ENCODE assay signal across 8 cellular contexts in genomic region chr1:7704214-7705047, GRCh38.
A peak's percentile ranks its signal among the peaks of the same experiment; 100 is the strongest.
DNase-seq lines count a peak whose midpoint lies in the region; ATAC-seq, FAIRE-seq and TF ChIP-seq lines count a peak whose summit lies in the region.

No MANE protein-coding gene starts in this region.

- TF ChIP-seq EP300 in HepG2 (IDR thresholded peaks at IDR 0.05; ENCODE audit: low read depth in 2 of 2, low read length in 2 of 2) (no peak), HepG2 (CRISPR knock-in tag; IDR thresholded peaks at IDR 0.05; ENCODE audit: borderline replicate concordance) (no peak)

- no peaks in the 10 kb centered on the region for H3K36me3 Mint-ChIP-seq in activated CD4-positive, alpha-beta T cell treated with anti-CD3 and anti-CD28 coated beads, Interleukin-2, amount 10 ng/mL, durations not matched to agents 7 days and 5 days (ENCODE audit: low read depth)

- peaks cover 15% of the 10 kb centered on the region for H3K4me1 ChIP-seq in HepG2 (ENCODE audit: insufficient read depth, low read length)

- peak overlapping the region; percentile 66; the same call in 1 of the 2 replicates for H3K9ac ChIP-seq in HepG2 (ENCODE audit: insufficient read depth, low read depth, low read length)

- 0 out of 5 replicates have a peak, but pooled peaks cover 0 to 3% of the 10 kb centered on the region in 2 experiments for H3K27me3 ChIP-seq in HepG2 (ENCODE audit: control insufficient read depth in 1 of 2, insufficient read depth in 2 of 2, low read length in 2 of 2)

- no TSS peak for BruUV-seq in HepG2 (replicated peaks; lab: Mats Ljungman, UMichigan)

- in situ Hi-C loops in HepG2 (cut with HindIII; ENCODE audit: extremely low pct_ligation_motif_present, low pct_unique_long_range_greater_than_20kb) = no loop called here

- no peaks in the 10 kb centered on the region for H4K20me1 ChIP-seq in HepG2 (ENCODE audit: insufficient read depth, low read length)

- peak overlapping the region; percentile 80 for H3K4me3 ChIP-seq in coronary artery
- H3K4me3 ChIP-seq in HepG2 (replicated peaks in 1 of 3; ENCODE audit: insufficient read depth in 1 of 3, low read depth in 2 of 3, low read length in 3 of 3) = peak overlapping the region; percentile 50 to 76 (median 71); a peak in 4 of 6 replicates

- no peaks in the 10 kb centered on the region for H3K79me2 ChIP-seq in HepG2 (ENCODE audit: insufficient read depth, low read length)

- TF ChIP-seq CTCF in coronary artery (IDR thresholded peaks at IDR 0.05) (no peak), HepG2 (CRISPR knock-in tag; IDR thresholded peaks at IDR 0.05) (no peak)

- TF ChIP-seq POLR2A in HepG2 (IDR thresholded peaks at IDR 0.05; ENCODE audit: insufficient read depth in 1 of 2, low read depth in 2 of 2, low read length in 2 of 2) = peak in 1 of 2 experiments; percentile 61; a peak in 3 of 4 replicates

- H3K4me2 ChIP-seq in HepG2 (ENCODE audit: low read depth, low read length) = peak overlapping the region; percentile 72

- POLR2A ChIA-PET in activated CD4-positive, alpha-beta T cell treated with anti-CD3 and anti-CD28 coated beads, Interleukin-2, amount 10 ng/mL, durations not matched to agents 7 days and 5 days (lab: Charles Lee) = interaction anchor here (1.0 kb wide), 1 partner anchor 794 kb away, joined by 3 read pairs; no protein-coding TSS in a partner anchor
- POLR2A ChIA-PET in HepG2 (lab: Yijun Ruan, JAX) = interaction anchor here (0.7 to 6.6 kb wide), 9 partner anchors 9 to 67 kb away, joined by 3 to 94 read pairs (median 6); partner anchors contain the start of gene VAMP3

- DNase-seq in NCI-H2171 (lab: John Stamatoyannopoulos, UW) = peak; percentile 95
- peak; percentile 88 for DNase-seq in activated CD4-positive, alpha-beta T cell treated with anti-CD3 and anti-CD28 coated beads, Interleukin-2, amount 10 ng/mL, durations not matched to agents 7 days and 5 days
- DNase-seq in coronary artery (ENCODE audit: low spot score) = peak; percentile 93
- DNase-seq in HepG2 (ENCODE audit: low spot score) = peak; percentile 77
- DNase-seq in stimulated activated CD4-positive, alpha-beta T cell treated with anti-CD3 and anti-CD28 coated beads, Interleukin-2, amount 100 ng/mL, for 4 hours (ENCODE audit: low read depth) = peak; percentile 87
- no peak for DNase-seq in NCI-H2107 (lab: John Stamatoyannopoulos, UW)

- no CpG with 5 or more reads among the region's 151 CpGs for WGBS in HepG2 (ENCODE audit: low lambda C conversion rate)

- intact Hi-C loops in HepG2 (cut with micrococcal nuclease; ENCODE audit: unreplicated experiment) = loop anchor here (5.0 to 10.0 kb wide), 2 partner anchors 37 to 50 kb away; no protein-coding TSS in a partner anchor

- ATAC-seq in GM18517 (IDR thresholded peaks at IDR 0.05; ENCODE audit: unreplicated experiment) = peak; percentile 52
- peak; percentile 97 for ATAC-seq in HG02973 (IDR thresholded peaks at IDR 0.05; ENCODE audit: unreplicated experiment)
- ATAC-seq in HepG2 = peak; percentile 93

- peak overlapping the region; percentile 51 for H3K4me3 Mint-ChIP-seq in activated CD4-positive, alpha-beta T cell treated with anti-CD3 and anti-CD28 coated beads, Interleukin-2, amount 10 ng/mL, durations not matched to agents 7 days and 5 days

- FAIRE-seq in HepG2 (lab: Jason Lieb, UNC) = no peak

- CTCF ChIA-PET in activated CD4-positive, alpha-beta T cell treated with anti-CD3 and anti-CD28 coated beads, Interleukin-2, amount 10 ng/mL, durations not matched to agents 7 days and 5 days (lab: Charles Lee) = interaction anchor here (0.6 to 1.4 kb wide), 3 partner anchors 12 to 1033 kb away, joined by 3 to 4 read pairs (median 3); no protein-coding TSS in a partner anchor
- CTCF ChIA-PET in HepG2 (lab: Yijun Ruan, JAX; ENCODE audit: low intra/inter-chr PET ratio, low total read pairs) = no interaction called here

- H3K36me3 ChIP-seq in HepG2 (replicated peaks in 1 of 2; ENCODE audit: control insufficient read depth in 1 of 2, insufficient read depth in 2 of 2, low read length in 2 of 2) = no peaks in the 10 kb centered on the region

- 0 out of 2 replicates have a peak, but pooled peaks have one; percentile 14 for TF ChIP-seq RAD21 in HepG2 (CRISPR knock-in tag; IDR thresholded peaks at IDR 0.05)

- H3K27ac ChIP-seq in coronary artery (peak overlapping the region in 1 of 2 donors; percentile 77), HepG2 (ENCODE audit: extremely low read length, insufficient read depth, low read length) (no peak overlapping the region)

- peaks cover 73% of the 10 kb centered on the region for H3K27me3 Mint-ChIP-seq in activated CD4-positive, alpha-beta T cell treated with anti-CD3 and anti-CD28 coated beads, Interleukin-2, amount 10 ng/mL, durations not matched to agents 7 days and 5 days

- no peaks in the 10 kb centered on the region for H3K9me3 ChIP-seq in HepG2 (ENCODE audit: low read length)

- no peak overlapping the region for H3K27ac Mint-ChIP-seq in activated CD4-positive, alpha-beta T cell treated with anti-CD3 and anti-CD28 coated beads, Interleukin-2, amount 10 ng/mL, durations not matched to agents 7 days and 5 days

- H2AFZ ChIP-seq in HepG2 (ENCODE audit: low read length) = no peak overlapping the region

- H3K4me1 Mint-ChIP-seq in activated CD4-positive, alpha-beta T cell treated with anti-CD3 and anti-CD28 coated beads, Interleukin-2, amount 10 ng/mL, durations not matched to agents 7 days and 5 days = peaks cover 11% of the 10 kb centered on the region

- H3K9me3 Mint-ChIP-seq in activated CD4-positive, alpha-beta T cell treated with anti-CD3 and anti-CD28 coated beads, Interleukin-2, amount 10 ng/mL, durations not matched to agents 7 days and 5 days = no peaks in the 10 kb centered on the region

TF ChIP-seq in HepG2, 621 proteins besides CTCF, POLR2A, EP300 and RAD21 (continues in another document):
- TF ChIP-seq E2F5 (CRISPR knock-in tag; conservative IDR thresholded peaks at IDR 0.05) (0 out of 2 replicates have a peak, but pooled peaks have one; percentile 16), ATF2 (CRISPR knock-in tag; IDR thresholded peaks at IDR 0.05) (peak; percentile 99), GATAD1 (CRISPR knock-in tag; IDR thresholded peaks at IDR 0.05) (peak; percentile 27; the same call in 1 of the 2 replicates), PHF8 (CRISPR knock-in tag; IDR thresholded peaks at IDR 0.05) (peak; percentile 53), CAMTA2 (CRISPR knock-in tag; IDR thresholded peaks at IDR 0.05; ENCODE audit: borderline replicate concordance) (no peak), AKNA (CRISPR knock-in tag; IDR thresholded peaks at IDR 0.05; ENCODE audit: borderline replicate concordance) (no peak), THYN1 (CRISPR knock-in tag; IDR thresholded peaks at IDR 0.05; ENCODE audit: borderline replicate concordance, low read depth) (no peak)
